8 cellular contexts compared by ENCODE assay signal in the genomic region with DNA sequence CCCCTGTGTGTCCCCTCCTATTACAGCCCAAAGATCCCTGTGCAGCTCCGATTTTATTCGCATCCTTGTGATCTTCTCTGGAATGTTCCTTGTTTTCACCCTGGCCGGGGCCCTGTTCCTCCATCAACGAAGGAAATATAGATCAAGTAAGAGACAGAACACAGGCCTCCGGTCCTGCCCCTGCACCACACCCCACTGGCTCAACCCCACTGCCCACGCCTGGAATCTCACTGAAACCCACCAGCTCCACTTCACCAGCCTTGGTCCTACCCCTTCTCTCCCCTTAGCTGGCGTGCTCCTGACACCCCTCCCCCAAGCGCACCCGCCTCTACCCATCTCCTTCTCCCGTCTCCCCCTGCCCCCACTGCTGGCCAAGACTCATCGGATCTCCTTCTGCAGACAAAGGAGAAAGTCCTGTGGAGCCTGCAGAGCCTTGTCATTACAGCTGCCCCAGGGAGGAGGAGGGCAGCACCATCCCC. TPM values are rescaled to one million over a fixed set of nuclear protein-coding genes. Genes with fewer than 3 reads are reported as not detected.
DNase-seq lines count a peak whose midpoint lies in the region; ATAC-seq and TF ChIP-seq lines count a peak whose summit lies in the region.

No MANE protein-coding gene starts in this region.

- POLR2A ChIA-PET in AG04449 (lab: Yijun Ruan, JAX) = interaction anchor here (1.2 to 3.1 kb wide), 3 partner anchors 15 to 114 kb away, joined by 3 to 31 read pairs (median 3); a partner anchor contains a TSS

- H3K4me3 ChIP-seq in AG04449 (ENCODE audit: low read depth, low read length) = peak overlapping the region; percentile 75
- peak overlapping the region; percentile 74 for H3K4me3 ChIP-seq in choroid plexus epithelial cell (ENCODE audit: low read depth, low read length)
- H3K4me3 ChIP-seq in vagina = peak overlapping the region; percentile 70 to 80

- peaks cover 37% of the 10 kb centered on the region for H3K4me1 ChIP-seq in vagina

- peaks cover 3% of the 10 kb centered on the region for H3K36me3 Mint-ChIP-seq in mesothelial cell of epicardium

- H3K4me1 Mint-ChIP-seq in mesothelial cell of epicardium = peaks cover 26% of the 10 kb centered on the region

- no peaks in the 10 kb centered on the region for H3K27me3 ChIP-seq in vagina

- H3K36me3 ChIP-seq in KOPT-K1 (ENCODE audit: insufficient read depth, low read length) = peaks cover 28% of the 10 kb centered on the region
- peaks cover 0 to 19% of the 10 kb centered on the region in 2 donors for H3K36me3 ChIP-seq in vagina

- TF ChIP-seq POLR2A in vagina (IDR thresholded peaks at IDR 0.05) = no peak

- H3K27ac ChIP-seq in KOPT-K1 (ENCODE audit: low read depth, low read length, poor library complexity, severe bottlenecking) (peak overlapping the region; percentile 98), vagina (peak overlapping the region; percentile 95)

- H3K27me3 Mint-ChIP-seq in mesothelial cell of epicardium (ENCODE audit: low read depth) = no peaks in the 10 kb centered on the region

- TF ChIP-seq CTCF in AG04449 (IDR thresholded peaks at IDR 0.05; ENCODE audit: insufficient read depth, low read length, missing control alignments) (no peak), choroid plexus epithelial cell (conservative IDR thresholded peaks at IDR 0.05; ENCODE audit: low read depth, low read length) (no peak), mesothelial cell of epicardium (IDR thresholded peaks at IDR 0.05; ENCODE audit: unreplicated experiment) (no peak), vagina (IDR thresholded peaks at IDR 0.05) (no peak)

- intact Hi-C loops in vagina (cut with DNase I) = loop anchor here (2.0 kb wide), 1 partner anchor 20 kb away; no protein-coding TSS in a partner anchor

- no peak for DNase-seq in AG04449 (ENCODE audit: low read depth, low spot score)
- DNase-seq in choroid plexus epithelial cell (ENCODE audit: low read depth) = no peak
- DNase-seq in mesothelial cell of epicardium (ENCODE audit: low spot score in 2 of 2, unreplicated experiment in 2 of 2) = peak in 1 of 2 experiments; percentile 47
- no peak for DNase-seq in vagina (ENCODE audit: extremely low spot score in 2 of 2)
- no peak for DNase-seq in NCI-H774 (lab: John Stamatoyannopoulos, UW)
- DNase-seq in stimulated activated CD4-positive, alpha-beta T cell treated with anti-CD3 and anti-CD28 coated beads, Interleukin-4, amount 100 ng/mL, for 4 hours = no peak

- peak overlapping the region; percentile 78 for H3K4me3 Mint-ChIP-seq in mesothelial cell of epicardium

- no peaks in the 10 kb centered on the region for H3K9me3 Mint-ChIP-seq in mesothelial cell of epicardium

- CTCF ChIA-PET in AG04449 (lab: Yijun Ruan, JAX) = interaction anchor here (0.6 to 8.6 kb wide), 9 partner anchors 9 to 85 kb away, joined by 3 to 97 read pairs (median 4); no protein-coding TSS in a partner anchor

- no peaks in the 10 kb centered on the region for H3K9me3 ChIP-seq in KOPT-K1 (ENCODE audit: insufficient read depth, low read length, poor library complexity, severe bottlenecking)
- no peaks in the 10 kb centered on the region for H3K9me3 ChIP-seq in vagina

- no peak for ATAC-seq in HG03097 (IDR thresholded peaks at IDR 0.05; ENCODE audit: low FRiP score, unreplicated experiment)

- H3K27ac Mint-ChIP-seq in mesothelial cell of epicardium = peak overlapping the region; percentile 93

RNA-seq across cellular contexts. Expression of a gene that starts 0.9 kb away (rescaled TPM):
- total RNA-seq in mesothelial cell of epicardium (2.2 to 2.6 TPM (median 2.5 TPM) in 3 replicates), vagina (21.1 TPM)

RNA-seq across cellular contexts. Expression of a gene that starts 6.2 kb away (rescaled TPM):
- not detected in 3 replicates for total RNA-seq in mesothelial cell of epicardium
- total RNA-seq in vagina = 1.2 TPM

RNA-seq across cellular contexts. Expression of a gene that starts 19.6 kb away (rescaled TPM):
- total RNA-seq in mesothelial cell of epicardium (5.2 to 6.9 TPM (median 6.4 TPM) in 3 replicates), vagina (12.5 TPM)

RNA-seq across cellular contexts. Expression of a gene that starts 42.2 kb away (rescaled TPM):
- total RNA-seq in mesothelial cell of epicardium (137 to 148 TPM (median 145 TPM) in 3 replicates), vagina (23.1 TPM)

RNA-seq across cellular contexts. Expression of a gene that starts 43.0 kb away (rescaled TPM):
- 56.3 to 62.6 TPM (median 57.1 TPM) in 3 replicates for total RNA-seq in mesothelial cell of epicardium
- total RNA-seq in vagina = 25.5 TPM
